19 cellular contexts compared by ENCODE assay signal in the genomic region with DNA sequence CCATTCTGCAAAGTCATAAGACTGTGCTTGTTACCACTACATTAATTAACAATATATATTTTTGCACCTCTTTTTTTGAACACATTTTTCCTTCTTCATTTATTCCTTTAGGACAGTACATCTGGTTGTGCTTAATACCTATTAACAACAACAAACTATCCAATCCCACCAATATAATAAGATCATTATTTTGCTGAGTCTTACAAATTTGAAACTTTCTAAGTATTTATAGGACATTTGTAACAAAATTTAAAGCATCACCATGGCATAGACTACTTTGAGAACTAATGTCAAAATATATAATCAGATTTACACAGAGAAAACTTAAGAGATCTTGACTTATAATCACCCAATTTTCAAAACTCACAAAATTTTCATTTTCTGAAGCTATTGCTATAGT. TPM values are rescaled to one million over a fixed set of nuclear protein-coding genes. Genes with fewer than 3 reads are reported as not detected.
A peak's percentile ranks its signal among the peaks of the same experiment; 100 is the strongest.
DNase-seq lines count a peak whose midpoint lies in the region; ATAC-seq, FAIRE-seq and TF ChIP-seq lines count a peak whose summit lies in the region.
"Had no signal": no experiment of that assay in that cellular context is flagged by ENCODE, and none has a peak within 500 bp of the region (broad histone marks: within the 10 kb centered on the region; RNA-seq: fewer than 3 reads in every experiment).

No MANE protein-coding gene starts in this region.

- H3K4me3 Mint-ChIP-seq in neural progenitor cell (no peak overlapping the region), GM23338 (no peak overlapping the region)
- H3K4me3 Mint-ChIP-seq: CD4-positive, alpha-beta memory T cell; HFFc6 had no signal

- TF ChIP-seq RAD21 in HepG2 (CRISPR knock-in tag; IDR thresholded peaks at IDR 0.05), result no peak

- H3K79me2 ChIP-seq in HepG2 (ENCODE audit: insufficient read depth, low read length) (no peaks in the 10 kb centered on the region), neural progenitor cell (ENCODE audit: low read depth) (no peaks in the 10 kb centered on the region), GM23338 (replicated peaks; ENCODE audit: insufficient read depth) (no peaks in the 10 kb centered on the region)

- H3K9me2 ChIP-seq in GM23338 (ENCODE audit: insufficient read depth), result no peaks in the 10 kb centered on the region

- no peaks in the 10 kb centered on the region for H3K4me1 ChIP-seq in HepG2 (ENCODE audit: insufficient read depth, low read length)
- no peaks in the 10 kb centered on the region for H3K4me1 ChIP-seq in right lobe of liver
- H3K4me1 ChIP-seq in neural progenitor cell, result no peaks in the 10 kb centered on the region
- H3K4me1 ChIP-seq in GM23338 (ENCODE audit: insufficient read depth), result no peaks in the 10 kb centered on the region
- H3K4me1 ChIP-seq: Caco-2, HAP-1 had no signal

- no peak overlapping the region for H3K27ac Mint-ChIP-seq in neural progenitor cell
- H3K27ac Mint-ChIP-seq in GM23338, result no peak overlapping the region
- H3K27ac Mint-ChIP-seq: CD4-positive, alpha-beta memory T cell; HFFc6 had no signal

- POLR2A ChIA-PET in HepG2 (lab: Yijun Ruan, JAX), result no interaction called here

- peaks cover 4% of the 10 kb centered on the region for H3K9me3 Mint-ChIP-seq in neural progenitor cell
- peaks cover 6% of the 10 kb centered on the region; the same call in 2 of the 3 replicates for H3K9me3 Mint-ChIP-seq in GM23338
- H3K9me3 Mint-ChIP-seq: HFFc6 had no signal

- H3K27me3 Mint-ChIP-seq in neural progenitor cell (ENCODE audit: insufficient read depth, low read depth) (peaks cover 2% of the 10 kb centered on the region), GM23338 (ENCODE audit: insufficient read depth, low read depth, poor library complexity) (no peaks in the 10 kb centered on the region)

- H3K27ac ChIP-seq in HepG2 (ENCODE audit: extremely low read length, insufficient read depth, low read length), result no peak overlapping the region
- no peak overlapping the region for H3K27ac ChIP-seq in right lobe of liver
- H3K27ac ChIP-seq in neural progenitor cell, result no peak overlapping the region
- H3K27ac ChIP-seq in GM23338 (ENCODE audit: low read depth), result no peak overlapping the region

- no peak overlapping the region for H2AFZ ChIP-seq in HepG2 (ENCODE audit: low read length)
- H2AFZ ChIP-seq in neural progenitor cell (replicated peaks), result peak overlapping the region; percentile 4
- no peak overlapping the region for H2AFZ ChIP-seq in GM23338

- CTCF ChIA-PET in HepG2 (lab: Yijun Ruan, JAX; ENCODE audit: low intra/inter-chr PET ratio, low total read pairs), result no interaction called here

- H3K36me3 Mint-ChIP-seq in neural progenitor cell (no peaks in the 10 kb centered on the region), GM23338 (ENCODE audit: low read depth) (peaks cover 4% of the 10 kb centered on the region; the same call in 2 of the 3 replicates)
- H3K36me3 Mint-ChIP-seq: CD4-positive, alpha-beta memory T cell had no signal

- in situ Hi-C loops in HepG2 (cut with HindIII; ENCODE audit: extremely low pct_ligation_motif_present, low pct_unique_long_range_greater_than_20kb), result no loop called here

- no peak for TF ChIP-seq POLR2A in HepG2 (IDR thresholded peaks at IDR 0.05; ENCODE audit: insufficient read depth in 1 of 2, low read depth in 2 of 2, low read length in 2 of 2)
- TF ChIP-seq POLR2A in right lobe of liver (IDR thresholded peaks at IDR 0.05), result no peak

- TF ChIP-seq CTCF in HepG2 (CRISPR knock-in tag; IDR thresholded peaks at IDR 0.05), result no peak
- no peak for TF ChIP-seq CTCF in right lobe of liver (IDR thresholded peaks at IDR 0.05)
- TF ChIP-seq CTCF in neural progenitor cell (IDR thresholded peaks at IDR 0.05), result no peak
- no peak for TF ChIP-seq CTCF in GM23338 (conservative IDR thresholded peaks at IDR 0.05; ENCODE audit: low read depth in 2 of 2)

- intact Hi-C loops in HepG2 (cut with micrococcal nuclease; ENCODE audit: unreplicated experiment) (no loop called here), right lobe of liver (cut with DNase I) (no loop called here)

- TF ChIP-seq EP300 in HepG2 (IDR thresholded peaks at IDR 0.05; ENCODE audit: low read depth in 2 of 2, low read length in 2 of 2) (no peak), HepG2 (CRISPR knock-in tag; IDR thresholded peaks at IDR 0.05; ENCODE audit: borderline replicate concordance) (no peak)

- H3F3A ChIP-seq in neural progenitor cell (ENCODE audit: low read depth), result no peaks in the 10 kb centered on the region
- no peaks in the 10 kb centered on the region for H3F3A ChIP-seq in GM23338 (replicated peaks; ENCODE audit: low read depth)

- no peak overlapping the region for H3K9ac ChIP-seq in HepG2 (ENCODE audit: insufficient read depth, low read depth, low read length)
- no peak overlapping the region for H3K9ac ChIP-seq in neural progenitor cell

- H3K27me3 ChIP-seq in HepG2 (ENCODE audit: control insufficient read depth in 1 of 2, insufficient read depth in 2 of 2, low read length in 2 of 2) (no peaks in the 10 kb centered on the region), right lobe of liver (no peaks in the 10 kb centered on the region), neural progenitor cell (no peaks in the 10 kb centered on the region), GM23338 (ENCODE audit: insufficient read depth) (no peaks in the 10 kb centered on the region)

- H3K4me1 Mint-ChIP-seq in neural progenitor cell (no peaks in the 10 kb centered on the region), GM23338 (no peaks in the 10 kb centered on the region; the same call in 2 of the 3 replicates)
- H3K4me1 Mint-ChIP-seq: CD4-positive, alpha-beta memory T cell had no signal

- no peak for FAIRE-seq in HepG2 (lab: Jason Lieb, UNC)
- FAIRE-seq in islet of Langerhans (lab: Jason Lieb, UNC), result peak; percentile 62
- FAIRE-seq: G401.6, GM12892, H54 had no signal

- no TSS peak for BruUV-seq in HepG2 (replicated peaks; lab: Mats Ljungman, UMichigan)

- H3K36me3 ChIP-seq in HepG2 (replicated peaks in 1 of 2; ENCODE audit: control insufficient read depth in 1 of 2, insufficient read depth in 2 of 2, low read length in 2 of 2) (no peaks in the 10 kb centered on the region), right lobe of liver (no peaks in the 10 kb centered on the region), neural progenitor cell (no peaks in the 10 kb centered on the region), GM23338 (ENCODE audit: insufficient read depth) (no peaks in the 10 kb centered on the region; the same call in 1 of the 2 replicates)
- H3K36me3 ChIP-seq: HAP-1 had no signal

- H3K4me3 ChIP-seq in HepG2 (replicated peaks in 1 of 3; ENCODE audit: insufficient read depth in 1 of 3, low read depth in 2 of 3, low read length in 3 of 3), result no peak overlapping the region
- no peak overlapping the region for H3K4me3 ChIP-seq in right lobe of liver
- H3K4me3 ChIP-seq in neural progenitor cell, result no peak overlapping the region
- no peak overlapping the region for H3K4me3 ChIP-seq in GM23338
- H3K4me3 ChIP-seq: HAP-1 had no signal

- ATAC-seq in HepG2 (no peak), right lobe of liver (no peak), GM18870 (IDR thresholded peaks at IDR 0.05; ENCODE audit: unreplicated experiment) (no peak), GM23338 (no peak), GM18519 (IDR thresholded peaks at IDR 0.05; ENCODE audit: low FRiP score, unreplicated experiment) (no peak)

- no peak for DNase-seq in HepG2 (ENCODE audit: low spot score)
- DNase-seq in right lobe of liver, result no peak
- no peak for DNase-seq in neural progenitor cell (ENCODE audit: low spot score)
- DNase-seq in GM23338 (ENCODE audit: low spot score), result no peak
- DNase-seq: 8988T; C1 segment of cervical spinal cord; Caco-2; CD4-positive, alpha-beta memory T cell; DMS153; DND-41; GOT3; HFFc6 had no signal

- H3K9me3 ChIP-seq in HepG2 (ENCODE audit: low read length) (no peaks in the 10 kb centered on the region), right lobe of liver (no peaks in the 10 kb centered on the region), neural progenitor cell (ENCODE audit: low read depth) (no peaks in the 10 kb centered on the region)
- H3K9me3 ChIP-seq: Caco-2, HAP-1 had no signal

- H3K4me2 ChIP-seq in HepG2 (ENCODE audit: low read depth, low read length) (no peak overlapping the region), neural progenitor cell (no peak overlapping the region), GM23338 (no peak overlapping the region)

- H4K20me1 ChIP-seq in HepG2 (ENCODE audit: insufficient read depth, low read length), result no peaks in the 10 kb centered on the region
- no peaks in the 10 kb centered on the region for H4K20me1 ChIP-seq in neural progenitor cell (ENCODE audit: low read depth)
- no peaks in the 10 kb centered on the region for H4K20me1 ChIP-seq in GM23338 (replicated peaks; ENCODE audit: insufficient read depth)

TF ChIP-seq in HepG2, 621 proteins besides CTCF, POLR2A, EP300 and RAD21 (continues in another document):
- no peak for TF ChIP-seq ONECUT2 (CRISPR knock-in tag; IDR thresholded peaks at IDR 0.05)

RNA-seq across cellular contexts. Expression of a gene that starts 47.9 kb away (rescaled TPM):
- total RNA-seq in HepG2 (2016; rRNA removed; fragmentation: Illumina TruSeq; extraction: Trizol) (not detected in 2 replicates), right lobe of liver (1 to 10 TPM in 5 of 6 experiments, under 1 TPM in 1; 0.95 to 2.2 (median 1.6) TPM), neural progenitor cell (ENCODE audit: low replicate concordance) (17.8 and 22.6 TPM in 2 replicates)
- total RNA-seq in HepG2 (2016; cell fraction: cytosol; rRNA removed; fragmentation: Illumina TruSeq; extraction: Trizol; ENCODE audit: low read depth), result not detected in 2 replicates
- total RNA-seq in HepG2 (2016; cell fraction: insoluble cytoplasmic fraction; rRNA removed; fragmentation: Illumina TruSeq; extraction: Trizol), result not detected in 2 replicates
- total RNA-seq in HepG2 (2016; cell fraction: membrane; rRNA removed; fragmentation: Illumina TruSeq; extraction: Trizol), result not detected in 2 replicates
- not detected in 2 replicates for total RNA-seq in HepG2 (2016; cell fraction: nucleus; rRNA removed; fragmentation: Illumina TruSeq; extraction: Trizol)
- polyA plus RNA-seq in HepG2 (2011; rRNA removed) (not detected in 2 replicates), GM23338 (2016; fragmentation: Nextera tagmentation; extraction: Ambion mirVana) (4.7 and 6.4 TPM in 2 replicates)
- not detected in 2 replicates for polyA plus RNA-seq in HepG2 (2011; cell fraction: cytosol; rRNA removed)
- polyA plus RNA-seq in HepG2 (2011; cell fraction: nucleus; rRNA removed), result not detected in 2 replicates
- 0.01 and 0.04 TPM in 2 replicates for polyA plus RNA-seq in HepG2 (2012)
- not detected in 2 replicates for polyA plus RNA-seq in HepG2 (2016; cell fraction: cytosol; fragmentation: Illumina TruSeq; extraction: Trizol; ENCODE audit: low read depth)
- polyA plus RNA-seq in HepG2 (2016; cell fraction: insoluble cytoplasmic fraction; fragmentation: Illumina TruSeq; extraction: Trizol; ENCODE audit: low read depth), result not detected in 2 replicates
- not detected in 2 replicates for polyA plus RNA-seq in HepG2 (2016; cell fraction: membrane; fragmentation: Illumina TruSeq; extraction: Trizol; ENCODE audit: low read depth)
- polyA plus RNA-seq in HepG2 (2016; cell fraction: nucleus; fragmentation: Illumina TruSeq; extraction: Trizol; ENCODE audit: insufficient read depth, low read depth), result not detected in 2 replicates
- not detected in 2 replicates for polyA minus RNA-seq in HepG2 (2011; rRNA and poly(A)+ RNA removed; ENCODE audit: low replicate concordance)
- not detected in 2 replicates for polyA minus RNA-seq in HepG2 (2011; cell fraction: cytosol; rRNA and poly(A)+ RNA removed)
- polyA minus RNA-seq in HepG2 (2011; cell fraction: nucleus; rRNA and poly(A)+ RNA removed), result not detected in 2 replicates
- total RNA-seq in GM23338 (2014; rRNA removed; shearing (Covaris generic)), result 3.4 and 3.7 TPM in 2 replicates
- total RNA-seq: CD4-positive, alpha-beta memory T cell had no signal
- polyA plus RNA-seq: CD4-positive, alpha-beta memory T cell had no signal
